Comparison of ENCODE assay signal across 1 cellular context in the genomic region with DNA sequence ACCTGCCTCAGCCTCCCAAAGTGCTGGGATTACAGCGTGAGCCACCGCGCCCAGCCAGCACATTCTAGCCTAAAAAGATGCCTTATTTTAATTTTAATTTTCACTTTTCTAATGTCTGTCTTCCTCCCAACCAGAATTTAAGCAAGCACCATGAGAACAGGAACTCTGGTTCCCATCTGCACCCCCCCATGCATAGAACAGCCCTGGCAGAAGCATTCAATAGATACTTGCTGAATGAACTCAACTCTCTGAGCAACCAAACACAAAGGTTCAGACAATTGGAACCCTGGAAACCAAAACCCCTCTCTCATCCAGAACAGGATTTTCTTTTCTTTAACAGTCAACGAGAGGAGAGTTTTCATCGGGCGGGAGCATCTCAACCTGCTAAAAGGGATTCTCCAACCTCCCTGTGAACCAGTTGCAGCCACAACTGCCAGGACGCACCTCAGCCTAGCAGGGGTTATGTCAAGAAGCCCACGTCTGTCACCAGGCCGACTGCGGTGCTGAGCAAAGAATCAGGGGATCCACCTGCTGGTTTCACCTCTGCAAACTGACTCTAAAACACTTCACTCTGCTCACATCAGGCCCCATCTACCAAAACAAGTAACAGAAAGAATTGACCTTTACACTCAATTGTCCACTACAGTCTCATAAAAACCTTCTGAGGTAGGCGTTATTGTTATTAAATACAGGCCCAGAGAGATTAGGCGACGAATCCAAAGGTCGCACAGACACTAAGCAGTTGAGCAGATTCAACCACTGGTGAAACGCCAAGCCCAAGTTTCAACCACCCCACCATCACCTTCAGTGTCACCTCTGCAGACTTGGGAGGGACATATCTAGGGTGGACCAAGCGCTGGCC.
TF ChIP-seq lines count a peak whose summit lies in the region.

No MANE protein-coding gene starts in this region.

TF ChIP-seq in A549, 52 proteins besides CTCF, POLR2A, EP300 and RAD21:
- no peak for TF ChIP-seq MAFK (IDR thresholded peaks at IDR 0.05; ENCODE audit: partially characterized antibody)
- no peak for TF ChIP-seq HOXA7 (CRISPR knock-in tag; IDR thresholded peaks at IDR 0.05)
- TF ChIP-seq, protein P1, sequence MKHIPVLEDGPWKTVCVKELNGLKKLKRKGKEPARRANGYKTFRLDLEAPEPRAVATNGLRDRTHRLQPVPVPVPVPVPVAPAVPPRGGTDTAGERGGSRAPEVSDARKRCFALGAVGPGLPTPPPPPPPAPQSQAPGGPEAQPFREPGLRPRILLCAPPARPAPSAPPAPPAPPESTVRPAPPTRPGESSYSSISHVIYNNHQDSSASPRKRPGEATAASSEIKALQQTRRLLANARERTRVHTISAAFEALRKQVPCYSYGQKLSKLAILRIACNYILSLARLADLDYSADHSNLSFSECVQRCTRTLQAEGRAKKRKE (CRISPR knock-in tag; IDR thresholded peaks at IDR 0.05; ENCODE audit: low read depth) = no peak
- TF ChIP-seq HEYL (CRISPR knock-in tag; IDR thresholded peaks at IDR 0.05) = no peak
- TF ChIP-seq MYC (IDR thresholded peaks at IDR 0.05; ENCODE audit: borderline replicate concordance, low read length) = no peak
- TF ChIP-seq BHLHE40 (IDR thresholded peaks at IDR 0.05; ENCODE audit: low read depth, low read length) = no peak
- no peak for TF ChIP-seq ZSCAN20 (CRISPR knock-in tag; IDR thresholded peaks at IDR 0.05)
- TF ChIP-seq RARB (CRISPR knock-in tag; IDR thresholded peaks at IDR 0.05) = no peak
- TF ChIP-seq, protein P2, sequence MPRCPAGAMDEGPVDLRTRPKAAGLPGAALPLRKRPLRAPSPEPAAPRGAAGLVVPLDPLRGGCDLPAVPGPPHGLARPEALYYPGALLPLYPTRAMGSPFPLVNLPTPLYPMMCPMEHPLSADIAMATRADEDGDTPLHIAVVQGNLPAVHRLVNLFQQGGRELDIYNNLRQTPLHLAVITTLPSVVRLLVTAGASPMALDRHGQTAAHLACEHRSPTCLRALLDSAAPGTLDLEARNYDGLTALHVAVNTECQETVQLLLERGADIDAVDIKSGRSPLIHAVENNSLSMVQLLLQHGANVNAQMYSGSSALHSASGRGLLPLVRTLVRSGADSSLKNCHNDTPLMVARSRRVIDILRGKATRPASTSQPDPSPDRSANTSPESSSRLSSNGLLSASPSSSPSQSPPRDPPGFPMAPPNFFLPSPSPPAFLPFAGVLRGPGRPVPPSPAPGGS (IDR thresholded peaks at IDR 0.05) = no peak
- TF ChIP-seq, protein P3, sequence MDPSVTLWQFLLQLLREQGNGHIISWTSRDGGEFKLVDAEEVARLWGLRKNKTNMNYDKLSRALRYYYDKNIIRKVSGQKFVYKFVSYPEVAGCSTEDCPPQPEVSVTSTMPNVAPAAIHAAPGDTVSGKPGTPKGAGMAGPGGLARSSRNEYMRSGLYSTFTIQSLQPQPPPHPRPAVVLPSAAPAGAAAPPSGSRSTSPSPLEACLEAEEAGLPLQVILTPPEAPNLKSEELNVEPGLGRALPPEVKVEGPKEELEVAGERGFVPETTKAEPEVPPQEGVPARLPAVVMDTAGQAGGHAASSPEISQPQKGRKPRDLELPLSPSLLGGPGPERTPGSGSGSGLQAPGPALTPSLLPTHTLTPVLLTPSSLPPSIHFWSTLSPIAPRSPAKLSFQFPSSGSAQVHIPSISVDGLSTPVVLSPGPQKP (IDR thresholded peaks at IDR 0.05; ENCODE audit: low read depth, low read length) = no peak
- TF ChIP-seq, protein P4, sequence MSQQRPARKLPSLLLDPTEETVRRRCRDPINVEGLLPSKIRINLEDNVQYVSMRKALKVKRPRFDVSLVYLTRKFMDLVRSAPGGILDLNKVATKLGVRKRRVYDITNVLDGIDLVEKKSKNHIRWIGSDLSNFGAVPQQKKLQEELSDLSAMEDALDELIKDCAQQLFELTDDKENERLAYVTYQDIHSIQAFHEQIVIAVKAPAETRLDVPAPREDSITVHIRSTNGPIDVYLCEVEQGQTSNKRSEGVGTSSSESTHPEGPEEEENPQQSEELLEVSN (IDR thresholded peaks at IDR 0.05; ENCODE audit: borderline replicate concordance, low read depth) = no peak
- TF ChIP-seq, protein P5, sequence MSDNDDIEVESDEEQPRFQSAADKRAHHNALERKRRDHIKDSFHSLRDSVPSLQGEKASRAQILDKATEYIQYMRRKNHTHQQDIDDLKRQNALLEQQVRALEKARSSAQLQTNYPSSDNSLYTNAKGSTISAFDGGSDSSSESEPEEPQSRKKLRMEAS (IDR thresholded peaks at IDR 0.05) = no peak
